ENCODE assay signal across 15 cellular contexts in the genomic region with DNA sequence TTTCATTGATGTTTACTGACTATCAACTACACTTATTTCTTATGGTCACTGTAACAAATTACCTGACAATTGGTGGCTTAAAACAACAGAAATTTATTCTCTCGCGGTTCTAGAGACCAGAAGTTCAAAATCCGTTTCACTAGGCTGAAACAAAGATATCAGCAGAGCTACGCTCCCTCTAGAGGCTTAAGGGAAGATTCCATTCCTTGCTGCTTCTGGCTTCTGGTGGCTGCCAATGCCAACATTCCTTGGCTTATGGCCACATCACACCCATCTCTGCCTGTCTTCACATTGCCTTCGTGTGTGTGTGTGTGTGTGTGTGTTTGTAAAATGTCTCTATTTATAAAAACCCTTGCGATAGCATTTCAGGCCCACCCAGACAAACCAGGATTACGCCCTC.
A peak's percentile ranks its signal among the peaks of the same experiment; 100 is the strongest.
DNase-seq lines count a peak whose midpoint lies in the region; ATAC-seq and TF ChIP-seq lines count a peak whose summit lies in the region.
"Had no signal": no experiment of that assay in that cellular context is flagged by ENCODE, and none has a peak within 500 bp of the region (broad histone marks: within the 10 kb centered on the region; RNA-seq: fewer than 3 reads in every experiment).

No MANE protein-coding gene starts in this region.

- H3K36me3 ChIP-seq in A673 (ENCODE audit: insufficient read depth, low read length, poor library complexity, severe bottlenecking) (no peaks in the 10 kb centered on the region), GM23248 (ENCODE audit: low read depth) (no peaks in the 10 kb centered on the region), PC-9 (ENCODE audit: low read depth) (no peaks in the 10 kb centered on the region)
- no peaks in the 10 kb centered on the region for H3K36me3 ChIP-seq in naive thymus-derived CD4-positive, alpha-beta T cell (ENCODE audit: control insufficient read depth in 2 of 3, insufficient read depth in 3 of 3, low read length in 3 of 3)
- H3K36me3 ChIP-seq: brain microvascular endothelial cell, prostate gland had no signal

- H4K20me1 ChIP-seq in GM23248 (ENCODE audit: insufficient read depth) (no peaks in the 10 kb centered on the region), PC-9 (ENCODE audit: insufficient read depth) (no peaks in the 10 kb centered on the region)

- no peaks in the 10 kb centered on the region for H3K79me2 ChIP-seq in GM23248 (ENCODE audit: insufficient read depth)
- H3K79me2 ChIP-seq in PC-9 (ENCODE audit: low read depth), result no peaks in the 10 kb centered on the region

- H3K9me3 ChIP-seq in A673 (ENCODE audit: low read depth, low read length, poor library complexity, severe bottlenecking), result no peaks in the 10 kb centered on the region
- H3K9me3 ChIP-seq in GM23248 (ENCODE audit: low read depth), result no peaks in the 10 kb centered on the region
- peaks cover 5% of the 10 kb centered on the region for H3K9me3 ChIP-seq in PC-9 (ENCODE audit: insufficient read depth, low read depth)
- no peaks in the 10 kb centered on the region for H3K9me3 ChIP-seq in naive thymus-derived CD4-positive, alpha-beta T cell (ENCODE audit: control insufficient read depth in 2 of 3, low read length in 3 of 3)
- H3K9me3 ChIP-seq: prostate gland had no signal

- H3K4me1 ChIP-seq in A673 (ENCODE audit: insufficient read depth, low read length, poor library complexity, severe bottlenecking) (peaks cover 34% of the 10 kb centered on the region), GM23248 (ENCODE audit: insufficient read depth) (no peaks in the 10 kb centered on the region), PC-9 (replicated peaks; ENCODE audit: insufficient read depth) (no peaks in the 10 kb centered on the region)
- H3K4me1 ChIP-seq in naive thymus-derived CD4-positive, alpha-beta T cell (ENCODE audit: control insufficient read depth in 2 of 2, insufficient read depth in 2 of 2, low read length in 2 of 2), result no peaks in the 10 kb centered on the region
- H3K4me1 ChIP-seq: prostate gland had no signal

- intact Hi-C loops in A673 (cut with micrococcal nuclease; ENCODE audit: unreplicated experiment), result loop anchor here (10.0 kb wide), 1 partner anchor 455 kb away; no protein-coding TSS in a partner anchor
- intact Hi-C loops in PC-9 (cut with micrococcal nuclease; ENCODE audit: unreplicated experiment), result no loop called here
- intact Hi-C loops in naive thymus-derived CD4-positive, alpha-beta T cell (cut with micrococcal nuclease), result no loop called here

- in situ Hi-C loops in GM23248 (cut with MboI) (no loop called here), G401 (cut with HindIII; ENCODE audit: low sequenced_read_pairs) (no loop called here)

- H2AFZ ChIP-seq in GM23248 (no peak overlapping the region), PC-9 (no peak overlapping the region)

- H3K27me3 ChIP-seq in A673 (replicated peaks; ENCODE audit: insufficient read depth, low read depth, low read length, poor library complexity) (no peaks in the 10 kb centered on the region), GM23248 (replicated peaks; ENCODE audit: insufficient read depth) (peaks cover 19% of the 10 kb centered on the region), PC-9 (ENCODE audit: insufficient read depth, low read depth) (no peaks in the 10 kb centered on the region)
- no peaks in the 10 kb centered on the region for H3K27me3 ChIP-seq in naive thymus-derived CD4-positive, alpha-beta T cell (ENCODE audit: control insufficient read depth in 2 of 2, insufficient read depth in 2 of 2, low read length in 2 of 2)
- H3K27me3 ChIP-seq: brain microvascular endothelial cell had no signal

- H3F3A ChIP-seq in GM23248 (ENCODE audit: insufficient read depth), result no peaks in the 10 kb centered on the region
- no peaks in the 10 kb centered on the region for H3F3A ChIP-seq in PC-9 (ENCODE audit: insufficient read depth, low read depth)

- CTCF ChIA-PET in A673 (lab: Charles Lee) (interaction anchor here (0.6 to 1.4 kb wide), 2 partner anchors 31 to 59 kb away, joined by 3 to 4 read pairs; no protein-coding TSS in a partner anchor), PC-9 (lab: Charles Lee) (no interaction called here)
- CTCF ChIA-PET in naive thymus-derived CD4-positive, alpha-beta T cell (lab: Charles Lee), result no interaction called here

- BruUV-seq in A673 (replicated peaks; lab: Mats Ljungman, UMichigan) (no TSS peak), PC-9 (replicated peaks; lab: Mats Ljungman, UMichigan) (no TSS peak)

- peaks cover 0 to 60% (median 21%) of the 10 kb centered on the region in 5 donors for H3K27me3 Mint-ChIP-seq in naive thymus-derived CD4-positive, alpha-beta T cell

- no peaks in the 10 kb centered on the region for H3K9me2 ChIP-seq in GM23248 (ENCODE audit: insufficient read depth)
- no peaks in the 10 kb centered on the region for H3K9me2 ChIP-seq in PC-9 (ENCODE audit: insufficient read depth)

- ATAC-seq in stimulated activated effector memory CD8-positive, alpha-beta T cell treated with anti-CD3 and anti-CD28 coated beads, Interleukin-12 subunit alpha, Interleukin-12 subunit beta, amount 100 ng/mL, for 72 hours, result no peak
- ATAC-seq in naive thymus-derived CD4-positive, alpha-beta T cell, result no peak
- ATAC-seq: stimulated activated memory B cell treated with anti-CD40 and anti-IgM and Interleukin-4, amounts not matched to agents 10 μg/mL and 1 μg/mL and 100 μg/mL, for 72 hours had no signal

- DNase-seq in A673 (ENCODE audit: low spot score) (peak; percentile 42), GM23248 (peak; percentile 33), PC-9 (no peak), fibroblast of the conjunctiva (ENCODE audit: low read depth) (peak; percentile 26), G401 (ENCODE audit: low spot score) (no peak), SIG-M5 (lab: John Stamatoyannopoulos, UW) (no peak)
- DNase-seq in stimulated activated effector memory CD8-positive, alpha-beta T cell treated with anti-CD3 and anti-CD28 coated beads, Interleukin-12 subunit alpha, Interleukin-12 subunit beta, amount 100 ng/mL, for 72 hours (ENCODE audit: low spot score in 2 of 2), result no peak
- DNase-seq in naive thymus-derived CD4-positive, alpha-beta T cell, result no peak
- DNase-seq: brain microvascular endothelial cell, GF-D8, Karpas-422, NCI-H226 had no signal

- no peaks in the 10 kb centered on the region for H3K36me3 Mint-ChIP-seq in stimulated activated effector memory CD8-positive, alpha-beta T cell treated with anti-CD3 and anti-CD28 coated beads, Interleukin-12 subunit alpha, Interleukin-12 subunit beta, amount 100 ng/mL, for 72 hours
- H3K36me3 Mint-ChIP-seq in naive thymus-derived CD4-positive, alpha-beta T cell, result no peaks in the 10 kb centered on the region
- H3K36me3 Mint-ChIP-seq: stimulated activated memory B cell treated with anti-CD40 and anti-IgM and Interleukin-4, amounts not matched to agents 10 μg/mL and 1 μg/mL and 100 μg/mL, for 72 hours had no signal

- H3K27ac ChIP-seq in A673 (ENCODE audit: low read depth, low read length, poor library complexity, severe bottlenecking) (no peak overlapping the region), GM23248 (no peak overlapping the region), PC-9 (no peak overlapping the region)
- H3K27ac ChIP-seq in naive thymus-derived CD4-positive, alpha-beta T cell (ENCODE audit: low read depth, low read length), result no peak overlapping the region
- H3K27ac ChIP-seq: brain microvascular endothelial cell, prostate gland had no signal

- H3K4me2 ChIP-seq in GM23248 (ENCODE audit: unreplicated experiment), result no peak overlapping the region
- no peak overlapping the region for H3K4me2 ChIP-seq in PC-9

- no peak overlapping the region for H3K9ac ChIP-seq in GM23248

- no peak overlapping the region for H3K27ac Mint-ChIP-seq in stimulated activated effector memory CD8-positive, alpha-beta T cell treated with anti-CD3 and anti-CD28 coated beads, Interleukin-12 subunit alpha, Interleukin-12 subunit beta, amount 100 ng/mL, for 72 hours
- H3K27ac Mint-ChIP-seq in naive thymus-derived CD4-positive, alpha-beta T cell, result no peak overlapping the region
- H3K27ac Mint-ChIP-seq: B cell; stimulated activated memory B cell treated with anti-CD40 and anti-IgM and Interleukin-4, amounts not matched to agents 10 μg/mL and 1 μg/mL and 100 μg/mL, for 72 hours had no signal

- WGBS in GM23248 (ENCODE audit: low coverage in 1 of 2, low lambda C conversion rate in 2 of 2, missing lambda C conversion rate in 2 of 2), 2 experiments, result 32 to 33% methylated on average over 7 of the region's 7 CpGs

- TF ChIP-seq CTCF in A673 (conservative IDR thresholded peaks at IDR 0.05; ENCODE audit: low read depth, low read length) (peak; percentile 37), PC-9 (conservative IDR thresholded peaks at IDR 0.05) (peak; percentile 33; the same call in 1 of the 2 replicates)

- POLR2A ChIA-PET in A673 (lab: Charles Lee; ENCODE audit: low non-redundant PET) (no interaction called here), PC-9 (lab: Charles Lee; ENCODE audit: unreplicated experiment) (no interaction called here)
- POLR2A ChIA-PET in naive thymus-derived CD4-positive, alpha-beta T cell (lab: Charles Lee), result no interaction called here

- H3K4me3 ChIP-seq in A673 (ENCODE audit: low read depth, low read length, poor library complexity, severe bottlenecking) (no peak overlapping the region), GM23248 (no peak overlapping the region), PC-9 (no peak overlapping the region)
- H3K4me3 ChIP-seq in naive thymus-derived CD4-positive, alpha-beta T cell (ENCODE audit: low read length), result no peak overlapping the region
- H3K4me3 ChIP-seq: prostate gland had no signal

- H3K4me3 Mint-ChIP-seq in stimulated activated effector memory CD8-positive, alpha-beta T cell treated with anti-CD3 and anti-CD28 coated beads, Interleukin-12 subunit alpha, Interleukin-12 subunit beta, amount 100 ng/mL, for 72 hours, result no peak overlapping the region
- no peak overlapping the region for H3K4me3 Mint-ChIP-seq in naive thymus-derived CD4-positive, alpha-beta T cell
- H3K4me3 Mint-ChIP-seq: B cell; stimulated activated memory B cell treated with anti-CD40 and anti-IgM and Interleukin-4, amounts not matched to agents 10 μg/mL and 1 μg/mL and 100 μg/mL, for 72 hours had no signal

- H3K4me1 Mint-ChIP-seq in stimulated activated effector memory CD8-positive, alpha-beta T cell treated with anti-CD3 and anti-CD28 coated beads, Interleukin-12 subunit alpha, Interleukin-12 subunit beta, amount 100 ng/mL, for 72 hours, result no peaks in the 10 kb centered on the region
- no peaks in the 10 kb centered on the region for H3K4me1 Mint-ChIP-seq in naive thymus-derived CD4-positive, alpha-beta T cell
- H3K4me1 Mint-ChIP-seq: B cell had no signal

- H3K9me3 Mint-ChIP-seq in stimulated activated effector memory CD8-positive, alpha-beta T cell treated with anti-CD3 and anti-CD28 coated beads, Interleukin-12 subunit alpha, Interleukin-12 subunit beta, amount 100 ng/mL, for 72 hours, result no peaks in the 10 kb centered on the region
- H3K9me3 Mint-ChIP-seq in naive thymus-derived CD4-positive, alpha-beta T cell, result no peaks in the 10 kb centered on the region
- H3K9me3 Mint-ChIP-seq: stimulated activated memory B cell treated with anti-CD40 and anti-IgM and Interleukin-4, amounts not matched to agents 10 μg/mL and 1 μg/mL and 100 μg/mL, for 72 hours had no signal

Comparison
In these comparisons a context has a peak if more than half of its experiments do, and no peak if none do; other contexts are left out.
1. DNase-seq: peak in A673 (single experiment), GM23248 (single experiment) and fibroblast of the conjunctiva (single experiment); none in PC-9 (0 of 2), stimulated activated effector memory CD8-positive, alpha-beta T cell treated with anti-CD3 and anti-CD28 coated beads, Interleukin-12 subunit alpha, Interleukin-12 subunit beta, amount 100 ng/mL, for 72 hours (0 of 2), G401 (single experiment), SIG-M5 (single experiment) and naive thymus-derived CD4-positive, alpha-beta T cell (0 of 9).